In genomic region chr20:24695529-24696225, GRCh38 we compare ENCODE assay signal across 24 cellular contexts.
A peak's percentile ranks its signal among the peaks of the same experiment; 100 is the strongest.
DNase-seq lines count a peak whose midpoint lies in the region; ATAC-seq, FAIRE-seq and TF ChIP-seq lines count a peak whose summit lies in the region.
"Had no signal": no experiment of that assay in that cellular context is flagged by ENCODE, and none has a peak within 500 bp of the region (broad histone marks: within the 10 kb centered on the region; RNA-seq: fewer than 3 reads in every experiment).

No MANE protein-coding gene starts in this region.

- DNase-seq in activated effector memory CD4-positive, alpha-beta T cell treated with anti-CD3 and anti-CD28 coated beads, Interleukin-2, amount 50 U/mL, for 16 hours, result peak; percentile 30
- no peak for DNase-seq in activated effector memory CD4-positive, alpha-beta T cell treated with Interleukin-2 at 50 U/mL for 16 hours
- peak; percentile 7 for DNase-seq in activated CD8-positive, alpha-beta memory T cell treated with anti-CD3 and anti-CD28 coated beads, Interleukin-2, amount 50 U/mL, for 48 hours
- DNase-seq in HepG2 (ENCODE audit: low spot score) (no peak), upper lobe of right lung (peak; percentile 23), upper lobe of left lung (no peak), prostate gland (ENCODE audit: low spot score) (no peak)
- no peak for DNase-seq in stimulated activated CD4-positive, alpha-beta T cell treated with anti-CD3 and anti-CD28 coated beads, Interleukin-12 subunit alpha, Interleukin-12 subunit beta, amount 100 ng/mL, for 4 hours
- DNase-seq: activated CD4-positive, alpha-beta T cell treated with anti-CD3 and anti-CD28 coated beads for 36 hours; BE2C; cerebellar nuclear complex; COR-L47; DMS79 treated with DMSO at 0.1 percent for 48 hours; foreskin melanocyte; immature natural killer cell; KG1; NCI-H1694 treated with DMSO at 0.1 percent for 48 hours; NCI-H524 treated with DMSO at 0.1 percent for 48 hours; trophoblast cell had no signal

- H4K20me1 ChIP-seq in HepG2 (ENCODE audit: insufficient read depth, low read length), result no peaks in the 10 kb centered on the region

- H3K4me3 ChIP-seq in HepG2 (replicated peaks in 1 of 3; ENCODE audit: insufficient read depth in 1 of 3, low read depth in 2 of 3, low read length in 3 of 3) (no peak overlapping the region), upper lobe of right lung (no peak overlapping the region), upper lobe of left lung (no peak overlapping the region), prostate gland (no peak overlapping the region)
- H3K4me3 ChIP-seq: left ventricle myocardium inferior had no signal

- ATAC-seq in HepG2 (no peak), upper lobe of right lung (no peak), upper lobe of left lung (ENCODE audit: low FRiP score in 2 of 2) (no peak)
- ATAC-seq: activated CD4-positive, alpha-beta T cell treated with anti-CD3 and anti-CD28 coated beads for 36 hours; activated T-helper 17 cell treated with anti-CD3 and anti-CD28 coated beads, Interleukin-2, amount 50 U/mL, for 72 hours had no signal

- H3K27ac ChIP-seq in HepG2 (ENCODE audit: extremely low read length, insufficient read depth, low read length), result no peak overlapping the region
- no peak overlapping the region for H3K27ac ChIP-seq in upper lobe of right lung
- H3K27ac ChIP-seq in upper lobe of left lung, result no peak overlapping the region
- H3K27ac ChIP-seq in prostate gland, result no peak overlapping the region
- H3K27ac ChIP-seq: left ventricle myocardium inferior had no signal

- CTCF ChIA-PET in HepG2 (lab: Yijun Ruan, JAX; ENCODE audit: low intra/inter-chr PET ratio, low total read pairs), result no interaction called here

- H3K36me3 ChIP-seq in HepG2 (replicated peaks in 1 of 2; ENCODE audit: control insufficient read depth in 1 of 2, insufficient read depth in 2 of 2, low read length in 2 of 2), result no peaks in the 10 kb centered on the region
- no peaks in the 10 kb centered on the region for H3K36me3 ChIP-seq in upper lobe of right lung
- no peaks in the 10 kb centered on the region for H3K36me3 ChIP-seq in upper lobe of left lung
- H3K36me3 ChIP-seq in prostate gland, result no peaks in the 10 kb centered on the region
- H3K36me3 ChIP-seq: BE2C, left ventricle myocardium inferior had no signal

- H3K9me3 ChIP-seq in HepG2 (ENCODE audit: low read length) (no peaks in the 10 kb centered on the region), upper lobe of right lung (no peaks in the 10 kb centered on the region), upper lobe of left lung (no peaks in the 10 kb centered on the region), prostate gland (no peaks in the 10 kb centered on the region)
- H3K9me3 ChIP-seq: BE2C, left ventricle myocardium inferior had no signal

- BruUV-seq in HepG2 (replicated peaks; lab: Mats Ljungman, UMichigan), result no TSS peak

- H2AFZ ChIP-seq in HepG2 (ENCODE audit: low read length), result no peak overlapping the region

- H3K4me2 ChIP-seq in HepG2 (ENCODE audit: low read depth, low read length), result no peak overlapping the region

- H3K4me1 ChIP-seq in HepG2 (ENCODE audit: insufficient read depth, low read length) (no peaks in the 10 kb centered on the region), upper lobe of right lung (no peaks in the 10 kb centered on the region), upper lobe of left lung (peaks cover 0 to 6% (median 0%) of the 10 kb centered on the region in 4 donors), prostate gland (replicated peaks) (peaks cover 9% of the 10 kb centered on the region)
- H3K4me1 ChIP-seq: BE2C had no signal

- no peak for TF ChIP-seq CTCF in HepG2 (CRISPR knock-in tag; IDR thresholded peaks at IDR 0.05)
- TF ChIP-seq CTCF in upper lobe of right lung (IDR thresholded peaks at IDR 0.05), result no peak
- TF ChIP-seq CTCF in upper lobe of left lung (IDR thresholded peaks at IDR 0.05), result no peak
- no peak for TF ChIP-seq CTCF in prostate gland (IDR thresholded peaks at IDR 0.05)

- H3K79me2 ChIP-seq in HepG2 (ENCODE audit: insufficient read depth, low read length), result no peaks in the 10 kb centered on the region
- H3K79me2 ChIP-seq: parathyroid adenoma had no signal

- H3K27me3 ChIP-seq in HepG2 (ENCODE audit: control insufficient read depth in 1 of 2, insufficient read depth in 2 of 2, low read length in 2 of 2) (peaks cover 12 to 61% of the 10 kb centered on the region in 2 experiments; a peak in 3 of 5 replicates), upper lobe of right lung (peaks cover 8% of the 10 kb centered on the region), upper lobe of left lung (no peaks in the 10 kb centered on the region), prostate gland (replicated peaks; ENCODE audit: insufficient read depth) (no peaks in the 10 kb centered on the region)
- H3K27me3 ChIP-seq: BE2C had no signal

- 0% methylated on average over 2 of the region's 2 CpGs for whole genome bisulfite sequencing in HepG2 (ENCODE audit: low lambda C conversion rate)
- 76 to 85% methylated on average over 2 of the region's 2 CpGs for WGBS in upper lobe of left lung, 2 donors
- 92% methylated on average over 2 of the region's 2 CpGs for WGBS in prostate gland

- TF ChIP-seq EP300 in HepG2 (IDR thresholded peaks at IDR 0.05; ENCODE audit: low read depth in 2 of 2, low read length in 2 of 2) (no peak), HepG2 (CRISPR knock-in tag; IDR thresholded peaks at IDR 0.05; ENCODE audit: borderline replicate concordance) (no peak), upper lobe of left lung (IDR thresholded peaks at IDR 0.05) (no peak)

- in situ Hi-C loops in HepG2 (cut with HindIII; ENCODE audit: extremely low pct_ligation_motif_present, low pct_unique_long_range_greater_than_20kb), result no loop called here

- intact Hi-C loops in HepG2 (cut with micrococcal nuclease; ENCODE audit: unreplicated experiment) (no loop called here), upper lobe of right lung (cut with DNase I) (no loop called here), prostate gland (cut with DNase I) (no loop called here)

- POLR2A ChIA-PET in HepG2 (lab: Yijun Ruan, JAX), result no interaction called here

- TF ChIP-seq POLR2A in HepG2 (IDR thresholded peaks at IDR 0.05; ENCODE audit: insufficient read depth in 1 of 2, low read depth in 2 of 2, low read length in 2 of 2), result no peak
- TF ChIP-seq POLR2A in upper lobe of left lung (IDR thresholded peaks at IDR 0.05), result no peak
- TF ChIP-seq POLR2A in prostate gland (IDR thresholded peaks at IDR 0.05), result no peak

- no peak for FAIRE-seq in HepG2 (lab: Jason Lieb, UNC)
- FAIRE-seq: H1, RCC 7860 had no signal

- H3K9ac ChIP-seq in HepG2 (ENCODE audit: insufficient read depth, low read depth, low read length), result no peak overlapping the region
- H3K9ac ChIP-seq: parathyroid adenoma had no signal

- TF ChIP-seq RAD21 in HepG2 (CRISPR knock-in tag; IDR thresholded peaks at IDR 0.05), result no peak

TF ChIP-seq in HepG2, 621 proteins besides CTCF, POLR2A, EP300 and RAD21:
- TF ChIP-seq CEBPB (IDR thresholded peaks at IDR 0.05; ENCODE audit: borderline replicate concordance, low read depth, low read length), result peak; percentile 35; the same call in 1 of the 2 replicates
- TF ChIP-seq GFI1 (CRISPR knock-in tag; IDR thresholded peaks at IDR 0.05; ENCODE audit: borderline replicate concordance), result no peak

Comparison
In these comparisons a context has a peak if more than half of its experiments do, and no peak if none do; other contexts are left out.
1. DNase-seq: peak in activated effector memory CD4-positive, alpha-beta T cell treated with anti-CD3 and anti-CD28 coated beads, Interleukin-2, amount 50 U/mL, for 16 hours (single experiment), activated CD8-positive, alpha-beta memory T cell treated with anti-CD3 and anti-CD28 coated beads, Interleukin-2, amount 50 U/mL, for 48 hours (single experiment) and upper lobe of right lung (single experiment); none in activated effector memory CD4-positive, alpha-beta T cell treated with Interleukin-2 at 50 U/mL for 16 hours (single experiment), HepG2 (single experiment), upper lobe of left lung (0 of 2), stimulated activated CD4-positive, alpha-beta T cell treated with anti-CD3 and anti-CD28 coated beads, Interleukin-12 subunit alpha, Interleukin-12 subunit beta, amount 100 ng/mL, for 4 hours (single experiment) and prostate gland (single experiment).